ENCODE assay signal across 30 cellular contexts in the genomic region with DNA sequence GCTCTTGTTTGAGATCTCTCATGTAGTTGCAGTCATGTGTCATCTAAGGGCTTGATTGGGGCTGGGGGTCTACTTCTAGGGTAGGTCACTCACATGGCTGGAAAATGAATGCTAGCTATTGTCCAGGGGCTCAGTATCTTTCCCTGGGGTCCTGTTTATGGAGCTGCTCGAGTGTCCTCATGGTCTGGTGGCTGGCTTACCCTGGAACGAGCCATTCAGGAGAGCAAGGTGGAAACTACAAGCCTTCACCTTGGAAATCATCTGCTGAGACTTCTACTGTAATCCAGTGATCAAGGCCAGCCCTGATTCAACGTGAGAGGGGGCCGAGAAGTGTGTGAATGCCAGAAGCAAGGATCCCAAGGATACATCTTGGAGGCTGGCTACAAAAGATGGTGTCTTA. TPM values are rescaled to one million over a fixed set of nuclear protein-coding genes. Genes with fewer than 3 reads are reported as not detected.
"Had no signal": no experiment of that assay in that cellular context is flagged by ENCODE, and none has a peak within 500 bp of the region (broad histone marks: within the 10 kb centered on the region; RNA-seq: fewer than 3 reads in every experiment).

No MANE protein-coding gene starts in this region.

- H3K36me3 ChIP-seq: left ventricle myocardium inferior, right atrium auricular region, right lobe of liver, stomach, thyroid gland, transverse colon, upper lobe of left lung had no signal

- ATAC-seq: mucosa of descending colon; naive thymus-derived CD4-positive, alpha-beta T cell; psoas muscle; right lobe of liver; stimulated activated memory B cell treated with anti-CD40 and anti-IgM and Interleukin-4, amounts not matched to agents 10 μg/mL and 1 μg/mL and 100 μg/mL, for 72 hours; stimulated activated naive CD8-positive, alpha-beta T cell treated with anti-CD3 and anti-CD28 coated beads, Interleukin-15, Interleukin-2, amounts not matched to agents 100 U/mL and 50 U/mL, for 24 hours had no signal

- H3K36me3 Mint-ChIP-seq: immature natural killer cell; memory B cell; naive thymus-derived CD4-positive, alpha-beta T cell; natural killer cell treated with Interleukin-12 subunit alpha and Interleukin-12 subunit beta and Interleukin-15 and Interleukin-18, amount 100 ng/mL, for 72 hours; stimulated activated memory B cell treated with anti-CD40 and anti-IgM and Interleukin-4, amounts not matched to agents 10 μg/mL and 1 μg/mL and 100 μg/mL, for 72 hours had no signal

- H3K4me3 ChIP-seq: left ventricle myocardium inferior, lung, mucosa of descending colon, psoas muscle, right atrium auricular region, right lobe of liver, smooth muscle cell, stomach, testis, thyroid gland, transverse colon, upper lobe of left lung had no signal

- H3K4me1 ChIP-seq: left ventricle myocardium inferior, parathyroid adenoma, psoas muscle, right atrium auricular region, right lobe of liver, stomach, testis, thyroid gland, transverse colon, upper lobe of left lung had no signal

- H3K27ac ChIP-seq: left ventricle myocardium inferior, parathyroid adenoma, psoas muscle, right atrium auricular region, right lobe of liver, stomach, testis, thyroid gland, transverse colon, upper lobe of left lung had no signal

- DNase-seq: hypothalamus; immature natural killer cell; left ventricle myocardium inferior; midbrain; mucosa of descending colon; naive thymus-derived CD4-positive, alpha-beta T cell; nucleus accumbens; psoas muscle; stimulated activated CD4-positive, alpha-beta T cell treated with anti-CD3 and anti-CD28 coated beads, Interleukin-1b, Interleukin-23, amount 100 ng/mL, for 48 hours; stimulated activated CD4-positive, alpha-beta T cell treated with anti-CD3 and anti-CD28 coated beads, Interleukin-2, amount 100 ng/mL, for 48 hours; stimulated activated CD4-positive, alpha-beta T cell treated with anti-CD3 and anti-CD28 coated beads, Interleukin-4, amount 100 ng/mL, for 4 hours; stimulated activated CD8-positive, alpha-beta memory T cell treated with anti-CD3 and anti-CD28 coated beads, Interleukin-4, amount 100 ng/mL, for 48 hours; stimulated activated naive CD8-positive, alpha-beta T cell treated with anti-CD3 and anti-CD28 coated beads, Interleukin-15, Interleukin-2, amounts not matched to agents 100 U/mL and 50 U/mL, for 24 hours; stomach; testis; thyroid gland; transverse colon; upper lobe of left lung had no signal

- H3K4me3 Mint-ChIP-seq: immature natural killer cell; memory B cell; naive thymus-derived CD4-positive, alpha-beta T cell; natural killer cell treated with Interleukin-12 subunit alpha and Interleukin-12 subunit beta and Interleukin-15 and Interleukin-18, amount 100 ng/mL, for 72 hours; stimulated activated memory B cell treated with anti-CD40 and anti-IgM and Interleukin-4, amounts not matched to agents 10 μg/mL and 1 μg/mL and 100 μg/mL, for 72 hours had no signal

- H3K9me3 Mint-ChIP-seq: immature natural killer cell; memory B cell; natural killer cell treated with Interleukin-12 subunit alpha and Interleukin-12 subunit beta and Interleukin-15 and Interleukin-18, amount 100 ng/mL, for 72 hours; stimulated activated memory B cell treated with anti-CD40 and anti-IgM and Interleukin-4, amounts not matched to agents 10 μg/mL and 1 μg/mL and 100 μg/mL, for 72 hours had no signal

- H3K27ac Mint-ChIP-seq: immature natural killer cell; memory B cell; naive thymus-derived CD4-positive, alpha-beta T cell; natural killer cell treated with Interleukin-12 subunit alpha and Interleukin-12 subunit beta and Interleukin-15 and Interleukin-18, amount 100 ng/mL, for 72 hours; stimulated activated memory B cell treated with anti-CD40 and anti-IgM and Interleukin-4, amounts not matched to agents 10 μg/mL and 1 μg/mL and 100 μg/mL, for 72 hours had no signal

- H3K9me3 ChIP-seq: left ventricle myocardium inferior, mucosa of descending colon, psoas muscle, right atrium auricular region, right lobe of liver, stomach, testis, thyroid gland, transverse colon, upper lobe of left lung had no signal

- H3K4me1 Mint-ChIP-seq: immature natural killer cell; memory B cell; naive thymus-derived CD4-positive, alpha-beta T cell; stimulated activated memory B cell treated with anti-CD40 and anti-IgM and Interleukin-4, amounts not matched to agents 10 μg/mL and 1 μg/mL and 100 μg/mL, for 72 hours had no signal

- H3K27me3 ChIP-seq: right atrium auricular region, right lobe of liver, testis, thyroid gland, upper lobe of left lung had no signal

RNA-seq across cellular contexts. Expression of gene RHCG, which starts 16.2 kb away (rescaled TPM):
- total RNA-seq: myocyte; naive thymus-derived CD4-positive, alpha-beta T cell; natural killer cell treated with Interleukin-12 subunit alpha and Interleukin-12 subunit beta and Interleukin-15 and Interleukin-18, amount 100 ng/mL, for 72 hours; osteoblast; posterior vena cava; skeletal muscle tissue; thyroid gland; upper lobe of left lung had no signal
